ENCODE assay signal across 8 cellular contexts in genomic region chr5:75610859-75611323, GRCh38. TPM values are rescaled to one million over a fixed set of nuclear protein-coding genes. Genes with fewer than 3 reads are reported as not detected.
A peak's percentile ranks its signal among the peaks of the same experiment; 100 is the strongest.
DNase-seq lines count a peak whose midpoint lies in the region; ATAC-seq, FAIRE-seq and TF ChIP-seq lines count a peak whose summit lies in the region.
"Not testable (repeated sequence)": the region's sequence is repeated elsewhere in the genome, so short reads cannot be mapped to it uniquely, and the experiment has no call there.

No MANE protein-coding gene starts in this region.

- H3K27me3 ChIP-seq in BJ (ENCODE audit: control insufficient read depth, insufficient read depth, low read length); bronchial epithelial cell (ENCODE audit: control insufficient read depth, insufficient read depth, low read length); neuronal stem cell (ENCODE audit: control insufficient read depth in 3 of 3, insufficient read depth in 3 of 3, low read depth in 1 of 3, low read length in 3 of 3); stomach smooth muscle (ENCODE audit: control insufficient read depth in 1 of 2, insufficient read depth in 2 of 2, low read length in 2 of 2): not testable (repeated sequence)

- not testable (repeated sequence) for H3K18ac ChIP-seq in neuronal stem cell (ENCODE audit: low read length)

- not testable (repeated sequence) for DNase-seq in BJ (ENCODE audit: low read depth); bronchial epithelial cell (ENCODE audit: low read depth); neuronal stem cell (ENCODE audit: low spot score)
- DNase-seq in SK-N-DZ (ENCODE audit: low spot score) (peak; percentile 81), fibroblast of mammary gland (ENCODE audit: low read depth) (peak; percentile 12), left kidney (ENCODE audit: low read depth, low spot score) (peak; percentile 67)

- not testable (repeated sequence) for H2BK12ac ChIP-seq in neuronal stem cell (ENCODE audit: low read length)

- H3K23ac ChIP-seq in neuronal stem cell (ENCODE audit: low read depth, low read length, poor library complexity) = not testable (repeated sequence)

- no CpG with 5 or more reads among the region's 11 CpGs for WGBS in neuronal stem cell (ENCODE audit: extremely low coverage in 2 of 2, insufficient read length in 2 of 2, insufficient replicate concordance in 1 of 2), 2 donors

- H3K14ac ChIP-seq in neuronal stem cell (ENCODE audit: low read length) = not testable (repeated sequence)

- not testable (repeated sequence) for TF ChIP-seq CTCF in BJ (IDR thresholded peaks at IDR 0.05; ENCODE audit: insufficient read depth, low read depth, low read length); bronchial epithelial cell (IDR thresholded peaks at IDR 0.05; ENCODE audit: insufficient read depth, low read length, severe bottlenecking); fibroblast of mammary gland (conservative IDR thresholded peaks at IDR 0.05; ENCODE audit: control insufficient read depth, insufficient read depth, low read depth, low read length)

- H2BK15ac ChIP-seq in neuronal stem cell (ENCODE audit: low read length) = not testable (repeated sequence)

- FAIRE-seq in bronchial epithelial cell (lab: Jason Lieb, UNC) = peak; percentile 72

- H2AK5ac ChIP-seq in neuronal stem cell (ENCODE audit: low read depth, low read length) = not testable (repeated sequence)

- not testable (repeated sequence) for H4K8ac ChIP-seq in neuronal stem cell (ENCODE audit: low read depth, low read length)

- not testable (repeated sequence) for H3K9me3 ChIP-seq in neuronal stem cell (replicated peaks in 1 of 2; ENCODE audit: control insufficient read depth in 2 of 2, insufficient read depth in 1 of 2, low read depth in 1 of 2, low read length in 2 of 2); stomach smooth muscle (ENCODE audit: control insufficient read depth in 2 of 2, low read length in 2 of 2)

- H3K27ac ChIP-seq in neuronal stem cell (replicated peaks; ENCODE audit: low read length); stomach smooth muscle (ENCODE audit: low read length): not testable (repeated sequence)

- not testable (repeated sequence) for H3K36me3 ChIP-seq in BJ (ENCODE audit: control insufficient read depth, insufficient read depth, low read length); bronchial epithelial cell (ENCODE audit: control insufficient read depth, insufficient read depth, low read length); neuronal stem cell (replicated peaks in 1 of 2; ENCODE audit: control insufficient read depth in 2 of 2, insufficient read depth in 2 of 2, low read length in 2 of 2); stomach smooth muscle (ENCODE audit: control insufficient read depth in 2 of 2, insufficient read depth in 2 of 2, low read length in 2 of 2)

- H3K4me1 ChIP-seq in neuronal stem cell (ENCODE audit: control insufficient read depth in 2 of 2, insufficient read depth in 1 of 2, low read depth in 1 of 2, low read length in 2 of 2); stomach smooth muscle (ENCODE audit: control insufficient read depth, insufficient read depth, low read length): not testable (repeated sequence)

- not testable (repeated sequence) for H3K9ac ChIP-seq in neuronal stem cell (ENCODE audit: low read depth, low read length, poor library complexity)
- H3K9ac ChIP-seq in stomach smooth muscle (ENCODE audit: low read length in 2 of 2) = peak overlapping the region; percentile 22 to 39

- H3K4me3 ChIP-seq in BJ (ENCODE audit: low read depth, low read length) (peak overlapping the region; percentile 36), bronchial epithelial cell (ENCODE audit: low read depth, low read length) (peak overlapping the region; percentile 46), fibroblast of mammary gland (ENCODE audit: control insufficient read depth, low read depth, low read length) (peak overlapping the region; percentile 61), neuronal stem cell (ENCODE audit: low read length in 2 of 2) (peak overlapping the region in 1 of 2 donors; percentile 86), stomach smooth muscle (ENCODE audit: low read length in 2 of 2) (peak overlapping the region; percentile 64 to 72)

- not testable (repeated sequence) for H2BK120ac ChIP-seq in neuronal stem cell (ENCODE audit: low read depth, low read length)

- H2BK5ac ChIP-seq in neuronal stem cell (ENCODE audit: low read length) = peak overlapping the region; percentile 85

- POLR2A ChIA-PET in BJ (lab: Charles Lee) = not testable (repeated sequence)

- not testable (repeated sequence) for H3K4ac ChIP-seq in neuronal stem cell (ENCODE audit: low read length)

- not testable (repeated sequence) for H2AFZ ChIP-seq in neuronal stem cell (ENCODE audit: low read length)

- ATAC-seq in HG03354 (IDR thresholded peaks at IDR 0.05; ENCODE audit: poor library complexity, severe bottlenecking, unreplicated experiment) = peak; percentile 23

- CTCF ChIA-PET in BJ (lab: Yijun Ruan, JAX) = not testable (repeated sequence)

- peak overlapping the region; percentile 9 for H4K91ac ChIP-seq in neuronal stem cell (ENCODE audit: low read depth, low read length, poor library complexity)

- H3K79me1 ChIP-seq in neuronal stem cell (ENCODE audit: low read depth, low read length) = not testable (repeated sequence)

- peak overlapping the region; percentile 93 for H3K4me2 ChIP-seq in neuronal stem cell (ENCODE audit: insufficient read depth, low read length, poor library complexity, severe bottlenecking)

RNA-seq across cellular contexts. Expression of gene ANKDD1B, which starts 0.4 kb away (rescaled TPM):
- polyA plus RNA-seq in BJ (2011; rRNA removed) = 0.18 and 0.32 TPM in 2 replicates
- polyA minus RNA-seq in BJ (2011; rRNA and poly(A)+ RNA removed) = 0.21 and 0.38 TPM in 2 replicates
- 0.28 TPM in 1 of 2 replicates, not detected in the other for polyA plus RNA-seq in SK-N-DZ (2014; cell fraction: cytosol; rRNA removed)
- 0.10 and 0.67 TPM in 2 replicates for polyA plus RNA-seq in SK-N-DZ (2014; cell fraction: nucleus; rRNA removed)
- 1.3 and 1.9 TPM in 2 replicates for total RNA-seq in bronchial epithelial cell
- 0.21 TPM for polyA plus RNA-seq in neuronal stem cell (2013, experiment 1 of 2)
- polyA plus RNA-seq in neuronal stem cell (2013, experiment 2 of 2) = 0.10 TPM
